ENCODE assay signal across 1 cellular context in genomic region chr1:37410080-37410479, GRCh38.
TF ChIP-seq lines count a peak whose summit lies in the region.

No MANE protein-coding gene starts in this region.

TF ChIP-seq in K562, 482 proteins besides CTCF, POLR2A, EP300 and RAD21 (continued from another document):
- TF ChIP-seq, protein P1, sequence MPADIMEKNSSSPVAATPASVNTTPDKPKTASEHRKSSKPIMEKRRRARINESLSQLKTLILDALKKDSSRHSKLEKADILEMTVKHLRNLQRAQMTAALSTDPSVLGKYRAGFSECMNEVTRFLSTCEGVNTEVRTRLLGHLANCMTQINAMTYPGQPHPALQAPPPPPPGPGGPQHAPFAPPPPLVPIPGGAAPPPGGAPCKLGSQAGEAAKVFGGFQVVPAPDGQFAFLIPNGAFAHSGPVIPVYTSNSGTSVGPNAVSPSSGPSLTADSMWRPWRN (IDR thresholded peaks at IDR 0.05; ENCODE audit: low read depth) = no peak
TF ChIP-seq in K562: peak in this region for 8.
